In the genomic region with DNA sequence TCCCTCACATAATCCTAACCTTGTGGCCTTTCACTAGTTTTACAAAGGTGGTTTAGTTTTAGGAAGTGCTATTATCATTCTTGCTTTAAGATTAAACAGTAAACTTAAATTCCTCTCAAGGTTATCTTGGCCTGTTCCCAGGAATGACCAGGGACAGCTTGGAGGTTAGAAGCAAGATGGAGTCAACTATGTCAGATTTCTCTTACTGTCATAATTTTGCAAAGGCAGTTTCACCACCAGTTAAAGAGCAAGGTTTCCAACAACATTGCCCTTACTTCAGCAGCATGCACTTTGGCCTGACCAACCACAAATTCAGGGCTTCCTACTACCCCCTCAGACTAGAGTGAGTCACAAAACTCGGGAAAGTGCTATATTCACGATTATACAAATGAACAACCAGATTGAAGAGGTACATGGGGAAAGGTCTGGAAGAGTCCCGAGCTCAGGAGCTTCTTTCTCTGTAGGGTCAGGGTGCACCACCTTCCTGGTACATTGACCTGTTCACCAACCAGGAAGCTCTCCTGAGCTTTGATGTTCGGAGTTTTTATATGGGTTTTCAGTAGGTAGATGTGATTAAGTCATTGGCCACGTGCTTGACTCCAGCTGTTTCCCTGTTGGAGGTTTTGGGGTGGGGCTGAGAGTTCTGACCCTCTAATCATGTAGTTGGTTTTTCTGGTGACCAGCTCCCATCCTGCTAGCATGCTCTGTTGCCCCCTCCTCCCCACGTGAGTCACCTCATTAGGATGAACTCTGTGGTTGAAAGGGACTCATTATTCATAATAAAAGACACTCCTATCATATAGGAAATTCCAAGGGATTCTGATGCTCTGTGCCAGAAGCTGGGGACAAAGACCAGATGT, we compare ENCODE assay signal across 1 cellular context.
TF ChIP-seq lines count a peak whose summit lies in the region.

No MANE protein-coding gene starts in this region.

TF ChIP-seq in A549, 52 proteins besides CTCF, POLR2A, EP300 and RAD21 (continued from another document):
- TF ChIP-seq, protein P1, sequence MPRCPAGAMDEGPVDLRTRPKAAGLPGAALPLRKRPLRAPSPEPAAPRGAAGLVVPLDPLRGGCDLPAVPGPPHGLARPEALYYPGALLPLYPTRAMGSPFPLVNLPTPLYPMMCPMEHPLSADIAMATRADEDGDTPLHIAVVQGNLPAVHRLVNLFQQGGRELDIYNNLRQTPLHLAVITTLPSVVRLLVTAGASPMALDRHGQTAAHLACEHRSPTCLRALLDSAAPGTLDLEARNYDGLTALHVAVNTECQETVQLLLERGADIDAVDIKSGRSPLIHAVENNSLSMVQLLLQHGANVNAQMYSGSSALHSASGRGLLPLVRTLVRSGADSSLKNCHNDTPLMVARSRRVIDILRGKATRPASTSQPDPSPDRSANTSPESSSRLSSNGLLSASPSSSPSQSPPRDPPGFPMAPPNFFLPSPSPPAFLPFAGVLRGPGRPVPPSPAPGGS (IDR thresholded peaks at IDR 0.05): no peak
